27 cellular contexts compared by ENCODE assay signal in genomic region chr2:98212291-98212690, GRCh38.
"Had no signal": no experiment of that assay in that cellular context is flagged by ENCODE, and none has a peak within 500 bp of the region (broad histone marks: within the 10 kb centered on the region; RNA-seq: fewer than 3 reads in every experiment).

No MANE protein-coding gene starts in this region.

- H3K9me3 ChIP-seq: body of pancreas, ovary, psoas muscle, tibial artery, vagina had no signal

- H3K27ac Mint-ChIP-seq: activated CD4-positive, alpha-beta memory T cell treated with anti-CD3 and anti-CD28 coated beads for 36 hours; activated CD8-positive, alpha-beta memory T cell treated with anti-CD3 and anti-CD28 coated beads, Interleukin-2, amount 10 ng/mL, durations not matched to agents 7 days and 5 days; activated naive CD8-positive, alpha-beta T cell treated with anti-CD3 and anti-CD28 coated beads for 36 hours; activated T-helper 17 cell treated with anti-CD3 and anti-CD28 coated beads, Interleukin-2, amount 50 U/mL, for 72 hours had no signal

- DNase-seq: activated CD4-positive, alpha-beta memory T cell treated with anti-CD3 and anti-CD28 coated beads for 36 hours; activated CD8-positive, alpha-beta memory T cell treated with anti-CD3 and anti-CD28 coated beads, Interleukin-2, amount 10 ng/mL, durations not matched to agents 7 days and 5 days; activated naive CD4-positive, alpha-beta T cell; activated naive CD8-positive, alpha-beta T cell treated with anti-CD3 and anti-CD28 coated beads for 36 hours; activated T-cell treated with anti-CD3 and anti-CD28 coated beads, Interleukin-2, amount 50 U/mL, for 1 hour; amygdala; body of pancreas; central memory CD4-positive, alpha-beta T cell; dorsolateral prefrontal cortex; foreskin melanocyte; glutamatergic neuron; hypothalamus; midbrain; ovary; psoas muscle; stimulated activated naive CD8-positive, alpha-beta T cell treated with anti-CD3 and anti-CD28 coated beads, Interleukin-15, Interleukin-2, amounts not matched to agents 100 U/mL and 50 U/mL, for 24 hours; substantia nigra; SW 1271; T-helper 2 cell; tibial artery had no signal

- H3K36me3 ChIP-seq: ovary, tibial artery, vagina had no signal

- FAIRE-seq: colon, keratinocyte had no signal

- H3K4me3 Mint-ChIP-seq: activated CD4-positive, alpha-beta memory T cell treated with anti-CD3 and anti-CD28 coated beads for 36 hours; activated CD8-positive, alpha-beta memory T cell treated with anti-CD3 and anti-CD28 coated beads, Interleukin-2, amount 10 ng/mL, durations not matched to agents 7 days and 5 days; activated naive CD8-positive, alpha-beta T cell treated with anti-CD3 and anti-CD28 coated beads for 36 hours; activated T-helper 17 cell treated with anti-CD3 and anti-CD28 coated beads, Interleukin-2, amount 50 U/mL, for 72 hours had no signal

- H3K36me3 Mint-ChIP-seq: activated CD4-positive, alpha-beta memory T cell treated with anti-CD3 and anti-CD28 coated beads for 36 hours; activated CD8-positive, alpha-beta memory T cell treated with anti-CD3 and anti-CD28 coated beads, Interleukin-2, amount 10 ng/mL, durations not matched to agents 7 days and 5 days; activated naive CD8-positive, alpha-beta T cell treated with anti-CD3 and anti-CD28 coated beads for 36 hours had no signal

- H3K4me1 Mint-ChIP-seq: activated CD8-positive, alpha-beta memory T cell treated with anti-CD3 and anti-CD28 coated beads, Interleukin-2, amount 10 ng/mL, durations not matched to agents 7 days and 5 days; activated naive CD8-positive, alpha-beta T cell treated with anti-CD3 and anti-CD28 coated beads for 36 hours; activated T-helper 17 cell treated with anti-CD3 and anti-CD28 coated beads, Interleukin-2, amount 50 U/mL, for 72 hours had no signal

- H3K4me3 ChIP-seq: body of pancreas, dorsolateral prefrontal cortex, lung, ovary, psoas muscle, tibial artery, vagina had no signal

- H3K4me1 ChIP-seq: body of pancreas, psoas muscle, tibial artery, vagina had no signal

- H3K27me3 ChIP-seq: body of pancreas, ovary, vagina had no signal

- H3K9me3 Mint-ChIP-seq: activated CD4-positive, alpha-beta memory T cell treated with anti-CD3 and anti-CD28 coated beads for 36 hours; activated naive CD8-positive, alpha-beta T cell treated with anti-CD3 and anti-CD28 coated beads for 36 hours; activated T-helper 17 cell treated with anti-CD3 and anti-CD28 coated beads, Interleukin-2, amount 50 U/mL, for 72 hours had no signal

- ATAC-seq: activated CD8-positive, alpha-beta memory T cell treated with anti-CD3 and anti-CD28 coated beads, Interleukin-2, amount 10 ng/mL, durations not matched to agents 7 days and 5 days; activated T-helper 17 cell treated with anti-CD3 and anti-CD28 coated beads, Interleukin-2, amount 50 U/mL, for 72 hours; body of pancreas; psoas muscle; sciatic nerve; stimulated activated naive CD8-positive, alpha-beta T cell treated with anti-CD3 and anti-CD28 coated beads, Interleukin-15, Interleukin-2, amounts not matched to agents 100 U/mL and 50 U/mL, for 24 hours had no signal

- H3K27ac ChIP-seq: body of pancreas, dorsolateral prefrontal cortex, ovary, psoas muscle, tibial artery, vagina, VCaP had no signal
